1 cellular context compared by ENCODE assay signal in the genomic region with DNA sequence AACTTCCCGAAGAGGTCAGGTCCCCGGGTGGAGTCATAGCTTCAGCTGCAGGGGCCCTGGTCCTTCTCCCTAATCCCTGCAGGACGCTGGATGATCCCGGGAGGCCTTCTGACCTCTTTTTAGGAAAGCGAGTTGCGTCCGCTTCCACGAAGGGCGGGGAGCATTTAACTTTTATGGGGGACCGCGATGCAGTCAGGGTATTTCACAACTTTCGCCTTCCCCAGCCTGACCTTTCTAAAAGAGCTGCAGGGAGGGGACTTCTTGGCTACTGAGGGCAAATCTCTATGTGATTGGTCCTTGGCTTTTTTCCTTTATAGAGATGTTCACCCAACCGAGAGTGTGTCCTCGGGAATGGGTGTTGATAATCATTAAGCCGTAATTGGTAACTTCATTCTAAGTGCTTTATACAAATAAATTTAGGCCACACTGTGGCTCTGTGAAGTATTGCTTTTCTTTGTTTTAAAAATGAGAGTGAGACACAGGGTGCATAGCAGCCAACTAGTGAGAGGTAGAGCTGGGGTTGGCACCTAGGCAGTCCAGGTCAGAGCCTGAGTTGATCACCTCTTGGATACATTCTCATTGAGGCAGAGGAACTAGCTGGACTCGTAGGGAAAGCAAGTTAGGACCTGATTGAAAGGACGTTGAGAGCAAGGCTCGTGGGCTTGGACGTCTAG.
TF ChIP-seq lines count a peak whose summit lies in the region.

No MANE protein-coding gene starts in this region.

TF ChIP-seq in H1, 55 proteins besides CTCF, POLR2A, EP300 and RAD21:
- TF ChIP-seq NRF1 (IDR thresholded peaks at IDR 0.05; ENCODE audit: low read depth, low read length): no peak
- TF ChIP-seq CEBPB (IDR thresholded peaks at IDR 0.05; ENCODE audit: low read depth, low read length): no peak
- no peak for TF ChIP-seq KDM4A (IDR thresholded peaks at IDR 0.05; ENCODE audit: low read depth, low read length, severe bottlenecking)
- TF ChIP-seq, protein P1, sequence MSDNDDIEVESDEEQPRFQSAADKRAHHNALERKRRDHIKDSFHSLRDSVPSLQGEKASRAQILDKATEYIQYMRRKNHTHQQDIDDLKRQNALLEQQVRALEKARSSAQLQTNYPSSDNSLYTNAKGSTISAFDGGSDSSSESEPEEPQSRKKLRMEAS (IDR thresholded peaks at IDR 0.05): no peak
- no peak for TF ChIP-seq TCF12 (IDR thresholded peaks at IDR 0.05; ENCODE audit: low read depth, low read length)
- TF ChIP-seq SIN3A (conservative IDR thresholded peaks at IDR 0.05 in 1 of 2, IDR thresholded peaks at IDR 0.05 in 1 of 2; ENCODE audit: low read depth in 1 of 2, low read length in 2 of 2): no peak
- no peak for TF ChIP-seq CHD2 (IDR thresholded peaks at IDR 0.05; ENCODE audit: low read length)
- no peak for TF ChIP-seq SP4 (IDR thresholded peaks at IDR 0.05; ENCODE audit: low read length)
- TF ChIP-seq PHF8 (conservative IDR thresholded peaks at IDR 0.05; ENCODE audit: low read depth, low read length): no peak
- TF ChIP-seq NANOG (IDR thresholded peaks at IDR 0.05; ENCODE audit: insufficient read depth, low read depth, low read length, poor library complexity, severe bottlenecking): no peak
